24 cellular contexts compared by ENCODE assay signal in genomic region chr3:116849261-116849688, GRCh38.
DNase-seq lines count a peak whose midpoint lies in the region; ATAC-seq, FAIRE-seq and TF ChIP-seq lines count a peak whose summit lies in the region.
"Had no signal": no experiment of that assay in that cellular context is flagged by ENCODE, and none has a peak within 500 bp of the region (broad histone marks: within the 10 kb centered on the region; RNA-seq: fewer than 3 reads in every experiment).

No MANE protein-coding gene starts in this region.

- no peak overlapping the region for H3K4me3 Mint-ChIP-seq in endodermal cell
- H3K4me3 Mint-ChIP-seq in natural killer cell treated with Interleukin-12 subunit alpha and Interleukin-12 subunit beta and Interleukin-15 and Interleukin-18, amount 100 ng/mL, for 72 hours, result no peak overlapping the region
- H3K4me3 Mint-ChIP-seq: CD4-positive, alpha-beta T cell had no signal

- H3K27me3 ChIP-seq in HUES48 (ENCODE audit: control insufficient read depth, insufficient read depth, low read length) (no peaks in the 10 kb centered on the region), endodermal cell (ENCODE audit: control insufficient read depth, insufficient read depth, low read length, poor library complexity, severe bottlenecking) (no peaks in the 10 kb centered on the region), iPS-18a (ENCODE audit: control insufficient read depth, insufficient read depth, low read length) (no peaks in the 10 kb centered on the region)
- H3K27me3 ChIP-seq: BLaER1 treated with 17β-estradiol and CSF1 and Interleukin-3, amounts not matched to agents 10 nM and 100 nM; Peyer's patch had no signal

- no peak for ATAC-seq in GM18858 (IDR thresholded peaks at IDR 0.05; ENCODE audit: unreplicated experiment)
- no peak for ATAC-seq in natural killer cell treated with Interleukin-12 subunit alpha and Interleukin-12 subunit beta and Interleukin-15 and Interleukin-18, amount 100 ng/mL, for 72 hours
- ATAC-seq: A549 had no signal

- no peaks in the 10 kb centered on the region for H3K9me3 ChIP-seq in HUES48 (ENCODE audit: control insufficient read depth, insufficient read depth, low read length)
- peaks cover 15% of the 10 kb centered on the region for H3K9me3 ChIP-seq in endodermal cell (ENCODE audit: control insufficient read depth, low read length)
- no peaks in the 10 kb centered on the region for H3K9me3 ChIP-seq in iPS-18a (ENCODE audit: control insufficient read depth, low read depth, low read length)
- H3K9me3 ChIP-seq: A549, Peyer's patch had no signal

- peaks cover 18% of the 10 kb centered on the region for H3K9me3 Mint-ChIP-seq in endodermal cell
- H3K9me3 Mint-ChIP-seq in natural killer cell treated with Interleukin-12 subunit alpha and Interleukin-12 subunit beta and Interleukin-15 and Interleukin-18, amount 100 ng/mL, for 72 hours, result peaks cover 16% of the 10 kb centered on the region

- no peak for FAIRE-seq in GM12891 (lab: Jason Lieb, UNC)
- FAIRE-seq: A549, G401.6, HTR-8/SVneo had no signal

- peak overlapping the region; percentile 67 for H3K27ac Mint-ChIP-seq in endodermal cell
- H3K27ac Mint-ChIP-seq in natural killer cell treated with Interleukin-12 subunit alpha and Interleukin-12 subunit beta and Interleukin-15 and Interleukin-18, amount 100 ng/mL, for 72 hours, result no peak overlapping the region
- H3K27ac Mint-ChIP-seq: CD4-positive, alpha-beta T cell had no signal

- H3K9ac ChIP-seq in HUES48 (ENCODE audit: low read depth, low read length) (no peak overlapping the region), endodermal cell (ENCODE audit: extremely low read depth, low read length, poor library complexity, severe bottlenecking) (no peak overlapping the region), iPS-18a (ENCODE audit: low read length) (no peak overlapping the region)
- H3K9ac ChIP-seq: BLaER1 treated with 17β-estradiol and CSF1 and Interleukin-3, amounts not matched to agents 10 nM and 100 nM had no signal

- no peak for TF ChIP-seq CTCF in endodermal cell (conservative IDR thresholded peaks at IDR 0.05)

- WGBS in endodermal cell (ENCODE audit: insufficient coverage in 1 of 2, insufficient read length in 1 of 2), 2 experiments, result 46 to 67% methylated on average over 3 of the region's 3 CpGs

- H3K4me3 ChIP-seq in HUES48 (ENCODE audit: low read depth, low read length) (peak overlapping the region; percentile 7; the same call in 1 of the 2 replicates), endodermal cell (ENCODE audit: low read length) (no peak overlapping the region), iPS-18a (ENCODE audit: low read length) (peak overlapping the region; percentile 4)
- H3K4me3 ChIP-seq: A549; BLaER1 treated with 17β-estradiol and CSF1 and Interleukin-3, amounts not matched to agents 10 nM and 100 nM; Peyer's patch had no signal

- peak; percentile 62 for DNase-seq in endodermal cell
- DNase-seq in GM12891 (ENCODE audit: insufficient read length, low spot score), result no peak
- no peak for DNase-seq in NCI-H1105 (lab: John Stamatoyannopoulos, UW)
- DNase-seq in natural killer cell treated with Interleukin-12 subunit alpha and Interleukin-12 subunit beta and Interleukin-15 and Interleukin-18, amount 100 ng/mL, for 72 hours (ENCODE audit: low spot score), result no peak
- DNase-seq: AML-193; CD4-positive, alpha-beta T cell; DMS53; NCI-H1048; NCI-H1417 treated with DMSO at 0.1 percent for 48 hours; NCI-H1694 treated with DMSO at 0.1 percent for 48 hours; NCI-H2081; NCI-H2171; NCI-H226; NCI-H510A; NCI-H69; Peyer's patch; SHP77 treated with DMSO at 0.1 percent for 48 hours had no signal

- H3K36me3 Mint-ChIP-seq in endodermal cell (ENCODE audit: low read depth), result peaks cover 4% of the 10 kb centered on the region
- no peaks in the 10 kb centered on the region for H3K36me3 Mint-ChIP-seq in natural killer cell treated with Interleukin-12 subunit alpha and Interleukin-12 subunit beta and Interleukin-15 and Interleukin-18, amount 100 ng/mL, for 72 hours

- peaks cover 2% of the 10 kb centered on the region for H3K27me3 Mint-ChIP-seq in endodermal cell (ENCODE audit: insufficient read depth)
- H3K27me3 Mint-ChIP-seq in natural killer cell treated with Interleukin-12 subunit alpha and Interleukin-12 subunit beta and Interleukin-15 and Interleukin-18, amount 100 ng/mL, for 72 hours, result no peaks in the 10 kb centered on the region
- H3K27me3 Mint-ChIP-seq: CD4-positive, alpha-beta T cell had no signal

- no peak for TF ChIP-seq POLR2A in GM12891 (IDR thresholded peaks at IDR 0.05; ENCODE audit: low read depth, low read length)

- H3K36me3 ChIP-seq in HUES48 (ENCODE audit: control insufficient read depth, insufficient read depth, low read length) (no peaks in the 10 kb centered on the region), endodermal cell (ENCODE audit: control insufficient read depth, insufficient read depth, low read length) (no peaks in the 10 kb centered on the region), iPS-18a (ENCODE audit: control insufficient read depth, low read depth, low read length) (no peaks in the 10 kb centered on the region)
- H3K36me3 ChIP-seq: BLaER1 treated with 17β-estradiol and CSF1 and Interleukin-3, amounts not matched to agents 10 nM and 100 nM; Peyer's patch had no signal

- H3K4me1 ChIP-seq in HUES48 (ENCODE audit: control insufficient read depth, insufficient read depth, low read length) (peaks cover 48% of the 10 kb centered on the region), endodermal cell (ENCODE audit: control insufficient read depth, insufficient read depth, low read length) (peaks cover 5% of the 10 kb centered on the region), iPS-18a (ENCODE audit: control insufficient read depth, low read depth, low read length) (peaks cover 41% of the 10 kb centered on the region)
- H3K4me1 ChIP-seq: A549; BLaER1 treated with 17β-estradiol and CSF1 and Interleukin-3, amounts not matched to agents 10 nM and 100 nM; Peyer's patch had no signal

- H3K27ac ChIP-seq in HUES48 (ENCODE audit: low read depth, low read length), result peak overlapping the region; percentile 88
- H3K27ac ChIP-seq in endodermal cell (ENCODE audit: low read depth, low read length), result no peak overlapping the region
- H3K27ac ChIP-seq in iPS-18a (ENCODE audit: low read length), result peak overlapping the region; percentile 65
- H3K27ac ChIP-seq: A549; BLaER1 treated with 17β-estradiol and CSF1 and Interleukin-3, amounts not matched to agents 10 nM and 100 nM; Peyer's patch had no signal

- peaks cover 24% of the 10 kb centered on the region for H3K4me1 Mint-ChIP-seq in endodermal cell
- H3K4me1 Mint-ChIP-seq in natural killer cell treated with Interleukin-12 subunit alpha and Interleukin-12 subunit beta and Interleukin-15 and Interleukin-18, amount 100 ng/mL, for 72 hours (ENCODE audit: low read depth in 2 of 2), result no peaks in the 10 kb centered on the region

TF ChIP-seq in GM12891, 5 proteins besides CTCF, POLR2A, EP300 and RAD21:
- TF ChIP-seq POU2F2 (IDR thresholded peaks at IDR 0.05; ENCODE audit: low read depth, low read length), result no peak
- TF ChIP-seq TAF1 (IDR thresholded peaks at IDR 0.05; ENCODE audit: low read depth, low read length), result no peak
- TF ChIP-seq PAX5 (IDR thresholded peaks at IDR 0.05; ENCODE audit: insufficient read depth, low read length, severe bottlenecking), result no peak
- TF ChIP-seq SPI1 (IDR thresholded peaks at IDR 0.05; ENCODE audit: low read depth, low read length), result no peak
- TF ChIP-seq POLR2AphosphoS5 (IDR thresholded peaks at IDR 0.05; ENCODE audit: low read depth, low read length), result no peak
